Comparison of ENCODE assay signal across 16 cellular contexts in the genomic region with DNA sequence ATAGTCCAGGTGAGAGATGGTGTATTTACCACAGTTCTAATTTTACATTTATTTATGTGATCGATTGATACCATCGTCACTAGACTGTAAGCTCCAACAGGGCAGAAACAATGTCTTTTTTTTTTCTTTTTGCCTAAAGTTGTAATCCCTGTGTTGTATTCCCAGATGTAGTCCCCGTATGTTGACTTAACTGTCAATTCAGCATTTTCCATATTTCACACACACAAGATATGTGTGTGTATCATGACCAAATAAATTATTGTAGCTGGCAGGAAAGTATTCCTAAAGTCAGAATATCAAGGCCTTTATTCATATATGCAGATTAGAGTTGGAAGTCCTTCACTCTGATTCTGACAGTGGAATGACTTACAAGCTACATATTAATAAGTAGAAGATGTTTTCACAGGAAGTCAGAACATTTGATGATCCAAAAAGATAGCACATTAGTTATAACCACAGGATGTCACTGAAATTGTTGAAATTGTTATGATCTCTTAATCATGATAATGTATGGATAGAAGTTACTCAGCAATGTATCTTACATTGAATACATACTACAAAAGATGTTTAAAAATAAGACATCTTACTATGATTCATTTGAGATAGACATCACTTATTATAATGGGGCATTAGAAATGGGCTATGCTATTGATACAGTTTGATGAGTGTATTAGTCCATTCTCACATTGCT. TPM values are rescaled to one million over a fixed set of nuclear protein-coding genes. Genes with fewer than 3 reads are reported as not detected.
"Had no signal": no experiment of that assay in that cellular context is flagged by ENCODE, and none has a peak within 500 bp of the region (broad histone marks: within the 10 kb centered on the region; RNA-seq: fewer than 3 reads in every experiment).

No MANE protein-coding gene starts in this region.

- H3K27ac Mint-ChIP-seq: natural killer cell, type B pancreatic cell had no signal

- DNase-seq: cortex of kidney; dorsolateral prefrontal cortex; effector CD8-positive, alpha-beta T cell; heart left ventricle; hippocampal formation; kidney glomerular epithelial cell; mucosa of descending colon; natural killer cell; posterior cingulate gyrus; sigmoid colon; stimulated activated naive CD4-positive, alpha-beta T cell treated with Interleukin-2 at 50 U/mL for 16 hours had no signal

- H3K36me3 Mint-ChIP-seq: natural killer cell, type B pancreatic cell had no signal

- H3K9me3 ChIP-seq: mucosa of descending colon, sigmoid colon had no signal

- H3K27ac ChIP-seq: dorsolateral prefrontal cortex, heart left ventricle, sigmoid colon, skin epidermis had no signal

- H3K4me1 ChIP-seq: heart left ventricle, sigmoid colon had no signal

- H3K36me3 ChIP-seq: heart left ventricle, sigmoid colon had no signal

- ATAC-seq: esophagus mucosa, heart left ventricle, left lobe of liver, mucosa of descending colon, natural killer cell had no signal

- H3K4me3 ChIP-seq: dorsolateral prefrontal cortex, heart left ventricle, mucosa of descending colon, sigmoid colon, skin epidermis had no signal

- H3K9me3 Mint-ChIP-seq: natural killer cell, type B pancreatic cell had no signal

- H3K4me1 Mint-ChIP-seq: neural crest cell had no signal

- H3K4me3 Mint-ChIP-seq: natural killer cell, neural crest cell, type B pancreatic cell had no signal

RNA-seq across cellular contexts. Expression of gene RNF182, which starts 10.6 kb away (rescaled TPM):
- total RNA-seq: natural killer cell had no signal
